Comparison of ENCODE assay signal across 17 cellular contexts in genomic region chr3:194097141-194097880, GRCh38. TPM values are rescaled to one million over a fixed set of nuclear protein-coding genes. Genes with fewer than 3 reads are reported as not detected.
A peak's percentile ranks its signal among the peaks of the same experiment; 100 is the strongest.
DNase-seq lines count a peak whose midpoint lies in the region; ATAC-seq and TF ChIP-seq lines count a peak whose summit lies in the region.
"Had no signal": no experiment of that assay in that cellular context is flagged by ENCODE, and none has a peak within 500 bp of the region (broad histone marks: within the 10 kb centered on the region; RNA-seq: fewer than 3 reads in every experiment).

No MANE protein-coding gene starts in this region.

- no peaks in the 10 kb centered on the region for H3K79me2 ChIP-seq in mesendoderm (ENCODE audit: control insufficient read depth, insufficient read depth, low read length)

- DNase-seq in NCI-H2227 (lab: John Stamatoyannopoulos, UW; ENCODE audit: unreplicated experiment) (peak; percentile 7), NCI-H2227 treated with DMSO at 0.1 percent for 48 hours (lab: John Stamatoyannopoulos, UW) (no peak), mesendoderm (peak; percentile 45), stomach (peak; percentile 28), DMS153 (lab: John Stamatoyannopoulos, UW) (no peak), brain microvascular endothelial cell (no peak)
- no peak for DNase-seq in activated CD4-positive, CD25-positive, alpha-beta regulatory T cell (lab: John Stamatoyannopoulos, UW)
- DNase-seq: activated gamma-delta T cell; CD4-positive, CD25-positive, alpha-beta regulatory T cell; NCI-H2029; NCI-H748 treated with DMSO at 0.1 percent for 48 hours; PC-9; stimulated activated CD4-positive, alpha-beta T cell treated with anti-CD3 and anti-CD28 coated beads, Interleukin-4, amount 100 ng/mL, for 24 hours; tibial artery had no signal

- H3K4me3 ChIP-seq in mesendoderm (ENCODE audit: low read length), result no peak overlapping the region
- no peak overlapping the region for H3K4me3 ChIP-seq in stomach
- H3K4me3 ChIP-seq in brain microvascular endothelial cell (ENCODE audit: low read depth, low read length), result no peak overlapping the region
- H3K4me3 ChIP-seq: ascending aorta, esophagus muscularis mucosa, PC-9, tibial artery had no signal

- no peak overlapping the region for H3K23ac ChIP-seq in mesendoderm (ENCODE audit: low read length)

- TF ChIP-seq POLR2A in stomach (IDR thresholded peaks at IDR 0.05), result no peak

- H3K18ac ChIP-seq in mesendoderm (ENCODE audit: low read length), result no peak overlapping the region

- no peak overlapping the region for H2AK5ac ChIP-seq in mesendoderm (ENCODE audit: low read length)

- no peak overlapping the region for H2BK120ac ChIP-seq in mesendoderm (ENCODE audit: low read depth, low read length)

- H3K27ac ChIP-seq in mesendoderm (ENCODE audit: low read depth, low read length), result no peak overlapping the region
- H3K27ac ChIP-seq in stomach, result peak overlapping the region in 1 of 5 donors; percentile 14
- H3K27ac ChIP-seq in brain microvascular endothelial cell, result no peak overlapping the region
- H3K27ac ChIP-seq: ascending aorta, esophagus muscularis mucosa, PC-9, tibial artery had no signal

- ATAC-seq in esophagus mucosa, result peak; percentile 27

- TF ChIP-seq CTCF in stomach (IDR thresholded peaks at IDR 0.05) (no peak), brain microvascular endothelial cell (IDR thresholded peaks at IDR 0.05; ENCODE audit: low read depth, low read length, missing control alignments) (no peak)

- no peaks in the 10 kb centered on the region for H3K36me3 ChIP-seq in mesendoderm (ENCODE audit: control insufficient read depth, insufficient read depth, low read length)
- no peaks in the 10 kb centered on the region for H3K36me3 ChIP-seq in stomach
- no peaks in the 10 kb centered on the region for H3K36me3 ChIP-seq in brain microvascular endothelial cell (replicated peaks)
- H3K36me3 ChIP-seq: ascending aorta, esophagus muscularis mucosa, tibial artery had no signal

- H3K4me1 ChIP-seq in mesendoderm (ENCODE audit: control insufficient read depth, low read depth, low read length), result no peaks in the 10 kb centered on the region
- H3K4me1 ChIP-seq in stomach, result peaks cover 22 to 58% (median 44%) of the 10 kb centered on the region in 4 donors

- intact Hi-C loops in stomach (cut with DNase I; ENCODE audit: low total_unique reads), result no loop called here

- H4K8ac ChIP-seq in mesendoderm (ENCODE audit: low read depth, low read length), result no peak overlapping the region

- no peak overlapping the region for H4K5ac ChIP-seq in mesendoderm (ENCODE audit: low read length)

- no peak overlapping the region for H3K56ac ChIP-seq in mesendoderm (ENCODE audit: low read length)

- H2BK5ac ChIP-seq in mesendoderm (ENCODE audit: low read length), result no peak overlapping the region

- H2BK15ac ChIP-seq in mesendoderm (replicated peaks; ENCODE audit: low read depth), result no peak overlapping the region

- no peak overlapping the region for H3K4me2 ChIP-seq in mesendoderm (ENCODE audit: low read length)
- H3K4me2 ChIP-seq: PC-9 had no signal

- no peak overlapping the region for H3K4ac ChIP-seq in mesendoderm (ENCODE audit: low read depth, low read length)

- WGBS in mesendoderm (ENCODE audit: extremely low coverage, insufficient coverage, low lambda C conversion rate), result no CpG with 5 or more reads among the region's 14 CpGs
- WGBS in stomach, 5 donors, result 35 to 61% (median 52%) methylated on average over 14 of the region's 14 CpGs

- no peaks in the 10 kb centered on the region for H3K9me3 ChIP-seq in stomach
- H3K9me3 ChIP-seq: ascending aorta, esophagus muscularis mucosa, tibial artery had no signal

- TF ChIP-seq EP300 in stomach (IDR thresholded peaks at IDR 0.05), result no peak

- no peak overlapping the region for H3K9ac ChIP-seq in mesendoderm (ENCODE audit: low read length)

- in situ Hi-C loops in brain microvascular endothelial cell (cut with HindIII; ENCODE audit: low pct_ligation_motif_present, low sequenced_read_pairs), result no loop called here

- H3K79me1 ChIP-seq in mesendoderm (ENCODE audit: low read length), result no peaks in the 10 kb centered on the region

- H3K27me3 ChIP-seq in mesendoderm (ENCODE audit: insufficient read depth, low read length, poor library complexity) (no peaks in the 10 kb centered on the region), stomach (no peaks in the 10 kb centered on the region), brain microvascular endothelial cell (replicated peaks) (peaks cover 43% of the 10 kb centered on the region)
- H3K27me3 ChIP-seq: ascending aorta, esophagus muscularis mucosa had no signal

RNA-seq across cellular contexts. Expression of gene HES1, which starts 38.6 kb away (rescaled TPM):
- total RNA-seq in esophagus mucosa (95.2 TPM), stomach (100 to 1,000 TPM in 1 of 5 donors, 10 to 100 TPM in 3, 1 to 10 TPM in 1; 4.7 to 101 (median 43.1) TPM)
- polyA plus RNA-seq in mesendoderm (2013, experiment 1 of 2), result 44.3 TPM
- polyA plus RNA-seq in mesendoderm (2013, experiment 2 of 2), result 42.6 TPM
- 10 to 100 TPM; 20.5 to 54.5 (median 41.3) TPM for polyA plus RNA-seq in stomach

Comparison
In these comparisons a context has a peak if more than half of its experiments do, and no peak if none do; other contexts are left out.
1. DNase-seq: peak in NCI-H2227 (single experiment), mesendoderm (single experiment) and stomach (single experiment); none in NCI-H2227 treated with DMSO at 0.1 percent for 48 hours (single experiment), DMS153 (single experiment), activated CD4-positive, CD25-positive, alpha-beta regulatory T cell (0 of 4) and brain microvascular endothelial cell (single experiment).